ENCODE assay signal across 8 cellular contexts in the genomic region with DNA sequence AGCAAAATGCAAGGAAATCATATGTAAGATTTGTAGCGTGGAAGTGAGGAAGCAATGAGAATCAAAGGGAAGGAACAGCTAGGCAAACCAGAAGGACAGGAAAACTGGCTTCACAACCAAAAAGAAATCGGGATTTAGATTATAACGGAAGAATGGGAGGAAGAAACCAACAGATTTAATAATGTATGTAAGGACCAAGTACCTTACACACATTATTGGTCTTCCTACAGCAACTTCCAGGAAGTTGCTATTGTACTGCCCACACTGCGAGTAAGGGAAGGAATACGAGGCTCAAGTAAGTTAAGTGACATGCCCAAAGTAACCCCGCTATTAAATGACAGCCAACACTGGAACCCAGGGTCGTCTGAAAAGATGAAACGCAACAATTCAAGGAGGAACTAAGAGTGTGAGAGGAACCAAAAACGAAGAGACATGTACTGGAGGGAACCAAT. TPM values are rescaled to one million over a fixed set of nuclear protein-coding genes. Genes with fewer than 3 reads are reported as not detected.
DNase-seq lines count a peak whose midpoint lies in the region; ATAC-seq, FAIRE-seq and TF ChIP-seq lines count a peak whose summit lies in the region.

No MANE protein-coding gene starts in this region.

- CTCF ChIA-PET in Caco-2 (lab: Charles Lee) = interaction anchor here (1.0 to 1.7 kb wide), 2 partner anchors 11 to 12 kb away, joined by 4 to 5 read pairs; no protein-coding TSS in a partner anchor

- peaks cover 5% of the 10 kb centered on the region for H3K79me2 ChIP-seq in neural progenitor cell (ENCODE audit: low read depth)

- H3K4me1 ChIP-seq in Caco-2 (peaks cover 20% of the 10 kb centered on the region), HUES64 (ENCODE audit: insufficient read depth, low read length) (peaks cover 5% of the 10 kb centered on the region; the same call in 1 of the 2 replicates), neural progenitor cell (peaks cover 6% of the 10 kb centered on the region)

- H3K9ac ChIP-seq in HUES64 (ENCODE audit: low read depth, low read length) (peak overlapping the region; percentile 85), neural progenitor cell (peak overlapping the region; percentile 65)

- TF ChIP-seq CTCF in Caco-2 (IDR thresholded peaks at IDR 0.05; ENCODE audit: insufficient read depth in 1 of 2, low read depth in 1 of 2, low read length in 1 of 2, severe bottlenecking in 1 of 2, unreplicated experiment in 1 of 2) (no peak), neural progenitor cell (IDR thresholded peaks at IDR 0.05) (no peak), D721Med (IDR thresholded peaks at IDR 0.05; ENCODE audit: insufficient read depth, missing control alignments) (no peak)

- H3K27ac ChIP-seq in HUES64 (ENCODE audit: low read depth, low read length) (peak overlapping the region; percentile 89), neural progenitor cell (peak overlapping the region; percentile 94)

- ATAC-seq in GM19452 (IDR thresholded peaks at IDR 0.05; ENCODE audit: unreplicated experiment) = no peak

- H3K27ac Mint-ChIP-seq in Caco-2 (ENCODE audit: unreplicated experiment) = peak overlapping the region; percentile 81
- H3K27ac Mint-ChIP-seq in dendritic cell treated with granulocyte-macrophage colony-stimulating factor and Interleukin-4, amounts not matched to agents 40 ng/mL and 50 ng/mL, for 4 days = peak overlapping the region; percentile 99
- H3K27ac Mint-ChIP-seq in neural progenitor cell = peak overlapping the region; percentile 99

- DNase-seq in Caco-2 (no peak), neural progenitor cell (ENCODE audit: low spot score) (no peak), NCI-H774 (lab: John Stamatoyannopoulos, UW) (no peak), D721Med (ENCODE audit: insufficient read length, low spot score) (no peak)
- no peak for DNase-seq in activated CD4-positive, CD25-positive, alpha-beta regulatory T cell treated with anti-CD3 and anti-CD28 coated beads, Interleukin-2, amount 50 U/mL, for 72 hours

- peak overlapping the region; percentile 84 for H3K4me3 ChIP-seq in Caco-2 (ENCODE audit: low read depth, low read length)
- peak overlapping the region; percentile 67 for H3K4me3 ChIP-seq in HUES64 (ENCODE audit: low read length)
- H3K4me3 ChIP-seq in neural progenitor cell = peak overlapping the region; percentile 64

- BruUV-seq in Caco-2 (replicated peaks; lab: Mats Ljungman, UMichigan) = TSS peak; percentile 46

- intact Hi-C loops in Caco-2 (cut with micrococcal nuclease; ENCODE audit: unreplicated experiment) = no loop called here
- intact Hi-C loops in dendritic cell treated with granulocyte-macrophage colony-stimulating factor and Interleukin-4, amounts not matched to agents 40 ng/mL and 50 ng/mL, for 4 days (cut with micrococcal nuclease) = no loop called here

- H2AFZ ChIP-seq in neural progenitor cell (replicated peaks) = peak overlapping the region; percentile 84

- no peaks in the 10 kb centered on the region for H3K9me3 Mint-ChIP-seq in Caco-2 (ENCODE audit: unreplicated experiment)
- H3K9me3 Mint-ChIP-seq in dendritic cell treated with granulocyte-macrophage colony-stimulating factor and Interleukin-4, amounts not matched to agents 40 ng/mL and 50 ng/mL, for 4 days = no peaks in the 10 kb centered on the region
- H3K9me3 Mint-ChIP-seq in neural progenitor cell = no peaks in the 10 kb centered on the region

- POLR2A ChIA-PET in Caco-2 (lab: Charles Lee) = interaction anchor here (1.0 to 1.6 kb wide), 2 partner anchors 11 to 71 kb away, joined by 3 read pairs; no protein-coding TSS in a partner anchor

- no peak for FAIRE-seq in D721Med (lab: Jason Lieb, UNC)

- peaks cover 12% of the 10 kb centered on the region for H3K4me1 Mint-ChIP-seq in Caco-2 (ENCODE audit: low read depth, unreplicated experiment)
- H3K4me1 Mint-ChIP-seq in dendritic cell treated with granulocyte-macrophage colony-stimulating factor and Interleukin-4, amounts not matched to agents 40 ng/mL and 50 ng/mL, for 4 days (ENCODE audit: low read depth) = peaks cover 11% of the 10 kb centered on the region
- peaks cover 9% of the 10 kb centered on the region for H3K4me1 Mint-ChIP-seq in neural progenitor cell

- peaks cover 23% of the 10 kb centered on the region for H3F3A ChIP-seq in neural progenitor cell (ENCODE audit: low read depth)

- H3K9me3 ChIP-seq in Caco-2 (no peaks in the 10 kb centered on the region), HUES64 (ENCODE audit: insufficient read depth, low read depth, low read length) (no peaks in the 10 kb centered on the region), neural progenitor cell (ENCODE audit: low read depth) (no peaks in the 10 kb centered on the region)

- H3K4me3 Mint-ChIP-seq in Caco-2 (ENCODE audit: unreplicated experiment) (peak overlapping the region; percentile 91), neural progenitor cell (peak overlapping the region; percentile 94)
- peak overlapping the region; percentile 80 for H3K4me3 Mint-ChIP-seq in dendritic cell treated with granulocyte-macrophage colony-stimulating factor and Interleukin-4, amounts not matched to agents 40 ng/mL and 50 ng/mL, for 4 days

- no peaks in the 10 kb centered on the region for H4K20me1 ChIP-seq in neural progenitor cell (ENCODE audit: low read depth)

- H3K36me3 ChIP-seq in Caco-2 (ENCODE audit: control insufficient read depth, insufficient read depth, low read length) (peaks cover 2% of the 10 kb centered on the region; the same call in 1 of the 2 replicates), HUES64 (ENCODE audit: insufficient read depth, low read length) (peaks cover 17% of the 10 kb centered on the region), neural progenitor cell (no peaks in the 10 kb centered on the region)

- peaks cover 50% of the 10 kb centered on the region for H3K36me3 Mint-ChIP-seq in Caco-2 (ENCODE audit: insufficient read depth, unreplicated experiment)
- H3K36me3 Mint-ChIP-seq in dendritic cell treated with granulocyte-macrophage colony-stimulating factor and Interleukin-4, amounts not matched to agents 40 ng/mL and 50 ng/mL, for 4 days (ENCODE audit: low read depth) = peaks cover 61% of the 10 kb centered on the region
- peaks cover 14% of the 10 kb centered on the region for H3K36me3 Mint-ChIP-seq in neural progenitor cell

- peak overlapping the region; percentile 86 for H3K4me2 ChIP-seq in neural progenitor cell

- H3K27me3 Mint-ChIP-seq in Caco-2 (ENCODE audit: insufficient read depth, unreplicated experiment) (no peaks in the 10 kb centered on the region), neural progenitor cell (ENCODE audit: insufficient read depth, low read depth) (peaks cover 2% of the 10 kb centered on the region)
- H3K27me3 Mint-ChIP-seq in dendritic cell treated with granulocyte-macrophage colony-stimulating factor and Interleukin-4, amounts not matched to agents 40 ng/mL and 50 ng/mL, for 4 days = no peaks in the 10 kb centered on the region

- no peaks in the 10 kb centered on the region for H3K27me3 ChIP-seq in Caco-2 (replicated peaks; ENCODE audit: control insufficient read depth, insufficient read depth, low read length)
- H3K27me3 ChIP-seq in HUES64 (ENCODE audit: insufficient read depth, low read length) = peaks cover 15% of the 10 kb centered on the region
- H3K27me3 ChIP-seq in neural progenitor cell = peaks cover 23% of the 10 kb centered on the region

- WGBS in HUES64 = 24% methylated on average over 8 of the region's 9 CpGs

RNA-seq across cellular contexts. Expression of gene TXN2, which starts 0.5 kb away (rescaled TPM):
- total RNA-seq in Caco-2 (2022) (75.8 and 77.2 TPM in 2 replicates), neural progenitor cell (ENCODE audit: low replicate concordance) (19.8 and 31.8 TPM in 2 replicates)
- 50.6 TPM for polyA plus RNA-seq in HUES64 (2013, experiment 1 of 2)
- polyA plus RNA-seq in HUES64 (2013, experiment 2 of 2) = 59.2 TPM

RNA-seq across cellular contexts. Expression of gene FOXRED2, which starts 25.9 kb away (rescaled TPM):
- total RNA-seq in Caco-2 (2022) = 182 and 220 TPM in 2 replicates
- polyA plus RNA-seq in HUES64 (2013, experiment 1 of 2) = 19.4 TPM
- polyA plus RNA-seq in HUES64 (2013, experiment 2 of 2) = 22.1 TPM
- 4.7 and 10.4 TPM in 2 replicates for total RNA-seq in neural progenitor cell (ENCODE audit: low replicate concordance)

RNA-seq across cellular contexts. Expression of gene EIF3D, which starts 48.0 kb away (rescaled TPM):
- total RNA-seq in Caco-2 (2022) = 240 and 250 TPM in 2 replicates
- 165 TPM for polyA plus RNA-seq in HUES64 (2013, experiment 1 of 2)
- polyA plus RNA-seq in HUES64 (2013, experiment 2 of 2) = 178 TPM
- 321 and 361 TPM in 2 replicates for total RNA-seq in neural progenitor cell (ENCODE audit: low replicate concordance)

Comparison
In these comparisons a context has a peak if more than half of its experiments do, and no peak if none do; other contexts are left out.
1. RNA of gene FOXRED2, which starts 25.9 kb away (total RNA-seq): 182 to 220 TPM in Caco-2; 4.7 to 10.4 TPM in neural progenitor cell; every median in the first group is over 10 times any median in the second.
2. Peak in every context shown above with its lines, with median percentiles within 50 percentile points of each other: H3K4me3 ChIP-seq, H3K27ac Mint-ChIP-seq and H3K4me3 Mint-ChIP-seq.